Comparison of ENCODE assay signal across 1 cellular context in genomic region chr4:15003441-15003890, GRCh38.
TF ChIP-seq lines count a peak whose summit lies in the region.

No MANE protein-coding gene starts in this region.

TF ChIP-seq in IMR-90, 13 proteins besides CTCF, POLR2A, EP300 and RAD21:
- TF ChIP-seq FOS (IDR thresholded peaks at IDR 0.05; ENCODE audit: low read depth, low read length) = no peak
- TF ChIP-seq RFX5 (IDR thresholded peaks at IDR 0.05; ENCODE audit: low read depth, low read length) = no peak
- no peak for TF ChIP-seq MAFK (IDR thresholded peaks at IDR 0.05; ENCODE audit: low read depth, low read length)
- no peak for TF ChIP-seq ELK1 (IDR thresholded peaks at IDR 0.05; ENCODE audit: borderline replicate concordance, low read depth, low read length)
- TF ChIP-seq NFE2L2 (IDR thresholded peaks at IDR 0.05; ENCODE audit: low read depth, low read length) = no peak
- no peak for TF ChIP-seq RCOR1 (IDR thresholded peaks at IDR 0.05; ENCODE audit: insufficient replicate concordance, low read length)
- TF ChIP-seq, protein P1, sequence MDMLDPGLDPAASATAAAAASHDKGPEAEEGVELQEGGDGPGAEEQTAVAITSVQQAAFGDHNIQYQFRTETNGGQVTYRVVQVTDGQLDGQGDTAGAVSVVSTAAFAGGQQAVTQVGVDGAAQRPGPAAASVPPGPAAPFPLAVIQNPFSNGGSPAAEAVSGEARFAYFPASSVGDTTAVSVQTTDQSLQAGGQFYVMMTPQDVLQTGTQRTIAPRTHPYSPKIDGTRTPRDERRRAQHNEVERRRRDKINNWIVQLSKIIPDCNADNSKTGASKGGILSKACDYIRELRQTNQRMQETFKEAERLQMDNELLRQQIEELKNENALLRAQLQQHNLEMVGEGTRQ (IDR thresholded peaks at IDR 0.05; ENCODE audit: low read depth, low read length) = no peak
- no peak for TF ChIP-seq CEBPB (IDR thresholded peaks at IDR 0.05; ENCODE audit: low read depth, low read length)
- no peak for TF ChIP-seq CHD1 (IDR thresholded peaks at IDR 0.05; ENCODE audit: low read depth, low read length)
- TF ChIP-seq SMC3 (IDR thresholded peaks at IDR 0.05; ENCODE audit: low read depth, low read length) = no peak
- TF ChIP-seq MXI1 (IDR thresholded peaks at IDR 0.05; ENCODE audit: borderline replicate concordance, low read depth, low read length) = no peak
- no peak for TF ChIP-seq BHLHE40 (IDR thresholded peaks at IDR 0.05; ENCODE audit: low read depth, low read length)
- no peak for TF ChIP-seq MAZ (IDR thresholded peaks at IDR 0.05; ENCODE audit: borderline replicate concordance, low read depth, low read length)
